20 cellular contexts compared by ENCODE assay signal in genomic region chr1:156717411-156717810, GRCh38. TPM values are rescaled to one million over a fixed set of nuclear protein-coding genes. Genes with fewer than 3 reads are reported as not detected.
DNase-seq lines count a peak whose midpoint lies in the region; TF ChIP-seq lines count a peak whose summit lies in the region.
"Had no signal": no experiment of that assay in that cellular context is flagged by ENCODE, and none has a peak within 500 bp of the region (broad histone marks: within the 10 kb centered on the region; RNA-seq: fewer than 3 reads in every experiment).

No MANE protein-coding gene starts in this region.

- WGBS in stomach, 5 donors: 34 to 54% (median 36%) methylated on average over 4 of the region's 4 CpGs

- no peaks in the 10 kb centered on the region for H3K4me1 ChIP-seq in stomach

- no peak overlapping the region for H3K4me3 ChIP-seq in stomach
- H3K4me3 ChIP-seq: BLaER1 had no signal

- intact Hi-C loops in stomach (cut with DNase I; ENCODE audit: low total_unique reads): no loop called here

- TF ChIP-seq EP300 in stomach (IDR thresholded peaks at IDR 0.05): no peak

- peaks cover 41% of the 10 kb centered on the region for H3K36me3 Mint-ChIP-seq in brain

- H3K27me3 ChIP-seq in stomach: no peaks in the 10 kb centered on the region
- H3K27me3 ChIP-seq: BLaER1 had no signal

- TF ChIP-seq CTCF in brain (conservative IDR thresholded peaks at IDR 0.05) (no peak), stomach (IDR thresholded peaks at IDR 0.05) (no peak)

- DNase-seq in DMS79 treated with DMSO at 0.1 percent for 48 hours (lab: John Stamatoyannopoulos, UW): peak; percentile 10
- no peak for DNase-seq in DMS79 (lab: John Stamatoyannopoulos, UW)
- peak; percentile 31 for DNase-seq in D341Med (ENCODE audit: low spot score)
- peak; percentile 39 for DNase-seq in NCI-H1694 (lab: John Stamatoyannopoulos, UW)
- DNase-seq in stomach: no peak
- DNase-seq in NCI-H1105 treated with DMSO at 0.1 percent for 48 hours (lab: John Stamatoyannopoulos, UW): no peak
- DNase-seq in A172 (ENCODE audit: low spot score): no peak
- DNase-seq: 8988T; CD8-positive, alpha-beta memory T cell; DMS153; H7; MM.1S; NCI-H1092 treated with DMSO at 0.1 percent for 48 hours; NCI-H187 treated with DMSO at 0.1 percent for 48 hours; NK-92 treated with Interleukin-12 subunit alpha and Interleukin-12 subunit beta, amount 100 ng/mL, for 24 hours; OCI-M1; SIG-M5 had no signal

- peak overlapping the region in 3 of 5 experiments; percentile 10 to 33 (median 12) for H3K27ac Mint-ChIP-seq in brain

- TF ChIP-seq POLR2A in stomach (IDR thresholded peaks at IDR 0.05): no peak

- no peaks in the 10 kb centered on the region for H3K27me3 Mint-ChIP-seq in brain

- peak overlapping the region in 1 of 5 experiments; percentile 18 for H3K4me3 Mint-ChIP-seq in brain
- H3K4me3 Mint-ChIP-seq: CD8-positive, alpha-beta memory T cell had no signal

- H3K9me3 ChIP-seq in stomach: no peaks in the 10 kb centered on the region
- H3K9me3 ChIP-seq: BLaER1 had no signal

- H3K36me3 ChIP-seq in stomach: peaks cover 9 to 50% (median 43%) of the 10 kb centered on the region in 4 donors

- peaks cover 8% of the 10 kb centered on the region for H3K4me1 Mint-ChIP-seq in brain

- no peaks in the 10 kb centered on the region for H3K9me3 Mint-ChIP-seq in brain
- H3K9me3 Mint-ChIP-seq: CD8-positive, alpha-beta memory T cell had no signal

- no peak overlapping the region for H3K27ac ChIP-seq in stomach
- H3K27ac ChIP-seq: BLaER1, KMS-11 had no signal

RNA-seq across cellular contexts. Expression of gene METTL25B, which starts 10.9 kb away (rescaled TPM):
- polyA plus RNA-seq in brain (ENCODE audit: insufficient read depth, low read depth, low replicate concordance) (46.8 TPM), stomach (10 to 100 TPM; 31.0 to 50.2 (median 43.5) TPM)
- 10 to 100 TPM; 15.2 to 90.2 (median 72.4) TPM for total RNA-seq in stomach
- 4.9 and 5.7 TPM in 2 replicates for total RNA-seq in A172 (2014; rRNA removed; shearing (Covaris generic))

RNA-seq across cellular contexts. Expression of gene ISG20L2, which starts 11.2 kb away (rescaled TPM):
- polyA plus RNA-seq in brain (ENCODE audit: insufficient read depth, low read depth, low replicate concordance) (41.5 TPM), stomach (10 to 100 TPM in 2 of 3 donors, 1 to 10 TPM in 1; 7.5 to 12.3 (median 11.0) TPM)
- 10 to 100 TPM in 3 of 5 donors, 1 to 10 TPM in 2; 4.5 to 65.5 (median 24.3) TPM for total RNA-seq in stomach
- 18.9 and 25.6 TPM in 2 replicates for total RNA-seq in A172 (2014; rRNA removed; shearing (Covaris generic))

RNA-seq across cellular contexts. Expression of gene CRABP2, which starts 12.0 kb away (rescaled TPM):
- polyA plus RNA-seq in brain (ENCODE audit: insufficient read depth, low read depth, low replicate concordance) (10.5 TPM), stomach (100 to 1,000 TPM in 1 of 3 donors, 1 to 10 TPM in 2; 6.9 to 207 (median 7.5) TPM)
- total RNA-seq in stomach: 1 to 10 TPM in 1 of 5 donors, under 1 TPM in 1, not detected in 3; 0.72 to 2.0 TPM
- total RNA-seq in A172 (2014; rRNA removed; shearing (Covaris generic)): 5.4 and 6.3 TPM in 2 replicates
- polyA plus RNA-seq: CD8-positive, alpha-beta memory T cell had no signal

RNA-seq across cellular contexts. Expression of gene MRPL24, which starts 23.5 kb away (rescaled TPM):
- 111 TPM for polyA plus RNA-seq in brain (ENCODE audit: insufficient read depth, low read depth, low replicate concordance)
- total RNA-seq in stomach: 10 to 100 TPM; 15.6 to 56.8 (median 33.3) TPM
- 100 to 1,000 TPM in 2 of 3 donors, 10 to 100 TPM in 1; 91.6 to 113 (median 111) TPM for polyA plus RNA-seq in stomach
- total RNA-seq in A172 (2014; rRNA removed; shearing (Covaris generic)): 133 and 138 TPM in 2 replicates

RNA-seq across cellular contexts. Expression of gene HDGF, which starts 34.1 kb away (rescaled TPM):
- 502 TPM for polyA plus RNA-seq in brain (ENCODE audit: insufficient read depth, low read depth, low replicate concordance)
- 100 to 1,000 TPM in 4 of 5 donors, 10 to 100 TPM in 1; 81.7 to 214 (median 163) TPM for total RNA-seq in stomach
- 100 to 1,000 TPM; 114 to 165 (median 144) TPM for polyA plus RNA-seq in stomach
- total RNA-seq in A172 (2014; rRNA removed; shearing (Covaris generic)): 430 and 446 TPM in 2 replicates

Comparison
In these comparisons a context has a peak if more than half of its experiments do, and no peak if none do; other contexts are left out.
1. DNase-seq: peak in DMS79 treated with DMSO at 0.1 percent for 48 hours (single experiment), D341Med (single experiment) and NCI-H1694 (single experiment); none in DMS79 (single experiment), stomach (single experiment), NCI-H1105 treated with DMSO at 0.1 percent for 48 hours (single experiment) and A172 (single experiment).